In the genomic region with DNA sequence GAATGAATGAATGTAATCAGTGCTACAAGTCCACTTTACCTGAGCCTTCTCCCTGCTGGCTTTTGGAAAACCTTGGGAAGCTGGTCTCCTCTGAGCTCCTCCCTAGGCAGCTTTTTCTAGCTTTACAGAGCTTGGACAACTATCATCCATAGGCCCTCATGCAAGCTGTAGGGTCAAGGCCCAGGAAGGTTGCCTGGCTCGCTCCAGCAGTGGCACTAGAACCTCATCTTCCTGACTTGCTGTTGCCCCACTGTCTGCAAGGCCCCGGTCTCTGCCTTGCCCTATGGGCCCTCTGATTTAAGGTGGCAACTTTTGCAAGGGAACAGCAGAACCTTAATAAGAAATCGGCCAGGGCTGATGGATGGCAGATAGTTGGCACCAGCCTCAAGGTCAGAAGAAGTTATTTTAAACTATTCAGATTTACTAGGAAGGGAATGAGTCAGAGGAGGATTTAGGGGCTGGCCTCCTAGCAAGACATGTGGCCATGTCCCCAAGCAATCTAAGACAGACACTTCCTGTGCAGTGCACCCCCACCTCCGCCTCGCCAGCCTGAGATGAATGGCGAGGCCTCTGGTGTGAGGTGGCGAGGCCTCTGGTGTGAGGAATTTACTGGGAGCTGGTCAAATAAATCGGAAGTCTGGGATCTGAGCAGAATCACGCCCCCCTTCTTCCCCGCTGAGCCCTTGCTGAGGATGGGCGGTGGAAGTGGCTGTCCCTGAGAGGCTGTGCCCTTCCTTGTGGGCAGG, we compare ENCODE assay signal across 1 cellular context.
TF ChIP-seq lines count a peak whose summit lies in the region.

No MANE protein-coding gene starts in this region.

TF ChIP-seq in WTC11, 78 proteins besides CTCF, POLR2A, EP300 and RAD21 (continued from another document):
- TF ChIP-seq, protein P1, sequence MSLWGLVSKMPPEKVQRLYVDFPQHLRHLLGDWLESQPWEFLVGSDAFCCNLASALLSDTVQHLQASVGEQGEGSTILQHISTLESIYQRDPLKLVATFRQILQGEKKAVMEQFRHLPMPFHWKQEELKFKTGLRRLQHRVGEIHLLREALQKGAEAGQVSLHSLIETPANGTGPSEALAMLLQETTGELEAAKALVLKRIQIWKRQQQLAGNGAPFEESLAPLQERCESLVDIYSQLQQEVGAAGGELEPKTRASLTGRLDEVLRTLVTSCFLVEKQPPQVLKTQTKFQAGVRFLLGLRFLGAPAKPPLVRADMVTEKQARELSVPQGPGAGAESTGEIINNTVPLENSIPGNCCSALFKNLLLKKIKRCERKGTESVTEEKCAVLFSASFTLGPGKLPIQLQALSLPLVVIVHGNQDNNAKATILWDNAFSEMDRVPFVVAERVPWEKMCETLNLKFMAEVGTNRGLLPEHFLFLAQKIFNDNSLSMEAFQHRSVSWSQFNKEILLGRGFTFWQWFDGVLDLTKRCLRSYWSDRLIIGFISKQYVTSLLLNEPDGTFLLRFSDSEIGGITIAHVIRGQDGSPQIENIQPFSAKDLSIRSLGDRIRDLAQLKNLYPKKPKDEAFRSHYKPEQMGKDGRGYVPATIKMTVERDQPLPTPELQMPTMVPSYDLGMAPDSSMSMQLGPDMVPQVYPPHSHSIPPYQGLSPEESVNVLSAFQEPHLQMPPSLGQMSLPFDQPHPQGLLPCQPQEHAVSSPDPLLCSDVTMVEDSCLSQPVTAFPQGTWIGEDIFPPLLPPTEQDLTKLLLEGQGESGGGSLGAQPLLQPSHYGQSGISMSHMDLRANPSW (CRISPR knock-in tag; conservative IDR thresholded peaks at IDR 0.05; ENCODE audit: low read depth): no peak
- no peak for TF ChIP-seq TEAD1 (CRISPR knock-in tag; IDR thresholded peaks at IDR 0.05)
- no peak for TF ChIP-seq SOX15 (CRISPR knock-in tag; IDR thresholded peaks at IDR 0.05)
- TF ChIP-seq CREM (CRISPR knock-in tag; IDR thresholded peaks at IDR 0.05): no peak
- no peak for TF ChIP-seq ESRRA (CRISPR knock-in tag; IDR thresholded peaks at IDR 0.05; ENCODE audit: borderline replicate concordance)
- TF ChIP-seq, protein P2, sequence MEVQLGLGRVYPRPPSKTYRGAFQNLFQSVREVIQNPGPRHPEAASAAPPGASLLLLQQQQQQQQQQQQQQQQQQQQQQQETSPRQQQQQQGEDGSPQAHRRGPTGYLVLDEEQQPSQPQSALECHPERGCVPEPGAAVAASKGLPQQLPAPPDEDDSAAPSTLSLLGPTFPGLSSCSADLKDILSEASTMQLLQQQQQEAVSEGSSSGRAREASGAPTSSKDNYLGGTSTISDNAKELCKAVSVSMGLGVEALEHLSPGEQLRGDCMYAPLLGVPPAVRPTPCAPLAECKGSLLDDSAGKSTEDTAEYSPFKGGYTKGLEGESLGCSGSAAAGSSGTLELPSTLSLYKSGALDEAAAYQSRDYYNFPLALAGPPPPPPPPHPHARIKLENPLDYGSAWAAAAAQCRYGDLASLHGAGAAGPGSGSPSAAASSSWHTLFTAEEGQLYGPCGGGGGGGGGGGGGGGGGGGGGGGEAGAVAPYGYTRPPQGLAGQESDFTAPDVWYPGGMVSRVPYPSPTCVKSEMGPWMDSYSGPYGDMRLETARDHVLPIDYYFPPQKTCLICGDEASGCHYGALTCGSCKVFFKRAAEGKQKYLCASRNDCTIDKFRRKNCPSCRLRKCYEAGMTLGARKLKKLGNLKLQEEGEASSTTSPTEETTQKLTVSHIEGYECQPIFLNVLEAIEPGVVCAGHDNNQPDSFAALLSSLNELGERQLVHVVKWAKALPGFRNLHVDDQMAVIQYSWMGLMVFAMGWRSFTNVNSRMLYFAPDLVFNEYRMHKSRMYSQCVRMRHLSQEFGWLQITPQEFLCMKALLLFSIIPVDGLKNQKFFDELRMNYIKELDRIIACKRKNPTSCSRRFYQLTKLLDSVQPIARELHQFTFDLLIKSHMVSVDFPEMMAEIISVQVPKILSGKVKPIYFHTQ (CRISPR knock-in tag; IDR thresholded peaks at IDR 0.05): no peak
- TF ChIP-seq, protein P3, sequence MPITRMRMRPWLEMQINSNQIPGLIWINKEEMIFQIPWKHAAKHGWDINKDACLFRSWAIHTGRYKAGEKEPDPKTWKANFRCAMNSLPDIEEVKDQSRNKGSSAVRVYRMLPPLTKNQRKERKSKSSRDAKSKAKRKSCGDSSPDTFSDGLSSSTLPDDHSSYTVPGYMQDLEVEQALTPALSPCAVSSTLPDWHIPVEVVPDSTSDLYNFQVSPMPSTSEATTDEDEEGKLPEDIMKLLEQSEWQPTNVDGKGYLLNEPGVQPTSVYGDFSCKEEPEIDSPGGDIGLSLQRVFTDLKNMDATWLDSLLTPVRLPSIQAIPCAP (CRISPR knock-in tag; IDR thresholded peaks at IDR 0.05): no peak
- TF ChIP-seq, protein P4, sequence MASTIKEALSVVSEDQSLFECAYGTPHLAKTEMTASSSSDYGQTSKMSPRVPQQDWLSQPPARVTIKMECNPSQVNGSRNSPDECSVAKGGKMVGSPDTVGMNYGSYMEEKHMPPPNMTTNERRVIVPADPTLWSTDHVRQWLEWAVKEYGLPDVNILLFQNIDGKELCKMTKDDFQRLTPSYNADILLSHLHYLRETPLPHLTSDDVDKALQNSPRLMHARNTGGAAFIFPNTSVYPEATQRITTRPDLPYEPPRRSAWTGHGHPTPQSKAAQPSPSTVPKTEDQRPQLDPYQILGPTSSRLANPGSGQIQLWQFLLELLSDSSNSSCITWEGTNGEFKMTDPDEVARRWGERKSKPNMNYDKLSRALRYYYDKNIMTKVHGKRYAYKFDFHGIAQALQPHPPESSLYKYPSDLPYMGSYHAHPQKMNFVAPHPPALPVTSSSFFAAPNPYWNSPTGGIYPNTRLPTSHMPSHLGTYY (CRISPR knock-in tag; IDR thresholded peaks at IDR 0.05): no peak
- TF ChIP-seq, protein P5, sequence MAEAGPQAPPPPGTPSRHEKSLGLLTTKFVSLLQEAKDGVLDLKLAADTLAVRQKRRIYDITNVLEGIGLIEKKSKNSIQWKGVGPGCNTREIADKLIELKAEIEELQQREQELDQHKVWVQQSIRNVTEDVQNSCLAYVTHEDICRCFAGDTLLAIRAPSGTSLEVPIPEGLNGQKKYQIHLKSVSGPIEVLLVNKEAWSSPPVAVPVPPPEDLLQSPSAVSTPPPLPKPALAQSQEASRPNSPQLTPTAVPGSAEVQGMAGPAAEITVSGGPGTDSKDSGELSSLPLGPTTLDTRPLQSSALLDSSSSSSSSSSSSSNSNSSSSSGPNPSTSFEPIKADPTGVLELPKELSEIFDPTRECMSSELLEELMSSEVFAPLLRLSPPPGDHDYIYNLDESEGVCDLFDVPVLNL (CRISPR knock-in tag; IDR thresholded peaks at IDR 0.05; ENCODE audit: borderline replicate concordance, low read depth): no peak
- TF ChIP-seq ATF1 (CRISPR knock-in tag; IDR thresholded peaks at IDR 0.05): no peak
- TF ChIP-seq FOXP1 (CRISPR knock-in tag; IDR thresholded peaks at IDR 0.05; ENCODE audit: borderline replicate concordance): no peak
- TF ChIP-seq NFATC4 (CRISPR knock-in tag; IDR thresholded peaks at IDR 0.05): no peak
- TF ChIP-seq, protein P6, sequence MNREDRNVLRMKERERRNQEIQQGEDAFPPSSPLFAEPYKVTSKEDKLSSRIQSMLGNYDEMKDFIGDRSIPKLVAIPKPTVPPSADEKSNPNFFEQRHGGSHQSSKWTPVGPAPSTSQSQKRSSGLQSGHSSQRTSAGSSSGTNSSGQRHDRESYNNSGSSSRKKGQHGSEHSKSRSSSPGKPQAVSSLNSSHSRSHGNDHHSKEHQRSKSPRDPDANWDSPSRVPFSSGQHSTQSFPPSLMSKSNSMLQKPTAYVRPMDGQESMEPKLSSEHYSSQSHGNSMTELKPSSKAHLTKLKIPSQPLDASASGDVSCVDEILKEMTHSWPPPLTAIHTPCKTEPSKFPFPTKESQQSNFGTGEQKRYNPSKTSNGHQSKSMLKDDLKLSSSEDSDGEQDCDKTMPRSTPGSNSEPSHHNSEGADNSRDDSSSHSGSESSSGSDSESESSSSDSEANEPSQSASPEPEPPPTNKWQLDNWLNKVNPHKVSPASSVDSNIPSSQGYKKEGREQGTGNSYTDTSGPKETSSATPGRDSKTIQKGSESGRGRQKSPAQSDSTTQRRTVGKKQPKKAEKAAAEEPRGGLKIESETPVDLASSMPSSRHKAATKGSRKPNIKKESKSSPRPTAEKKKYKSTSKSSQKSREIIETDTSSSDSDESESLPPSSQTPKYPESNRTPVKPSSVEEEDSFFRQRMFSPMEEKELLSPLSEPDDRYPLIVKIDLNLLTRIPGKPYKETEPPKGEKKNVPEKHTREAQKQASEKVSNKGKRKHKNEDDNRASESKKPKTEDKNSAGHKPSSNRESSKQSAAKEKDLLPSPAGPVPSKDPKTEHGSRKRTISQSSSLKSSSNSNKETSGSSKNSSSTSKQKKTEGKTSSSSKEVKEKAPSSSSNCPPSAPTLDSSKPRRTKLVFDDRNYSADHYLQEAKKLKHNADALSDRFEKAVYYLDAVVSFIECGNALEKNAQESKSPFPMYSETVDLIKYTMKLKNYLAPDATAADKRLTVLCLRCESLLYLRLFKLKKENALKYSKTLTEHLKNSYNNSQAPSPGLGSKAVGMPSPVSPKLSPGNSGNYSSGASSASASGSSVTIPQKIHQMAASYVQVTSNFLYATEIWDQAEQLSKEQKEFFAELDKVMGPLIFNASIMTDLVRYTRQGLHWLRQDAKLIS (CRISPR knock-in tag; IDR thresholded peaks at IDR 0.05; ENCODE audit: borderline replicate concordance): no peak
- TF ChIP-seq, protein P7, sequence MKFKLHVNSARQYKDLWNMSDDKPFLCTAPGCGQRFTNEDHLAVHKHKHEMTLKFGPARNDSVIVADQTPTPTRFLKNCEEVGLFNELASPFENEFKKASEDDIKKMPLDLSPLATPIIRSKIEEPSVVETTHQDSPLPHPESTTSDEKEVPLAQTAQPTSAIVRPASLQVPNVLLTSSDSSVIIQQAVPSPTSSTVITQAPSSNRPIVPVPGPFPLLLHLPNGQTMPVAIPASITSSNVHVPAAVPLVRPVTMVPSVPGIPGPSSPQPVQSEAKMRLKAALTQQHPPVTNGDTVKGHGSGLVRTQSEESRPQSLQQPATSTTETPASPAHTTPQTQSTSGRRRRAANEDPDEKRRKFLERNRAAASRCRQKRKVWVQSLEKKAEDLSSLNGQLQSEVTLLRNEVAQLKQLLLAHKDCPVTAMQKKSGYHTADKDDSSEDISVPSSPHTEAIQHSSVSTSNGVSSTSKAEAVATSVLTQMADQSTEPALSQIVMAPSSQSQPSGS (CRISPR knock-in tag; IDR thresholded peaks at IDR 0.05; ENCODE audit: borderline replicate concordance, low read depth): no peak
- no peak for TF ChIP-seq SP1 (CRISPR knock-in tag; conservative IDR thresholded peaks at IDR 0.05)
- TF ChIP-seq, protein P8, sequence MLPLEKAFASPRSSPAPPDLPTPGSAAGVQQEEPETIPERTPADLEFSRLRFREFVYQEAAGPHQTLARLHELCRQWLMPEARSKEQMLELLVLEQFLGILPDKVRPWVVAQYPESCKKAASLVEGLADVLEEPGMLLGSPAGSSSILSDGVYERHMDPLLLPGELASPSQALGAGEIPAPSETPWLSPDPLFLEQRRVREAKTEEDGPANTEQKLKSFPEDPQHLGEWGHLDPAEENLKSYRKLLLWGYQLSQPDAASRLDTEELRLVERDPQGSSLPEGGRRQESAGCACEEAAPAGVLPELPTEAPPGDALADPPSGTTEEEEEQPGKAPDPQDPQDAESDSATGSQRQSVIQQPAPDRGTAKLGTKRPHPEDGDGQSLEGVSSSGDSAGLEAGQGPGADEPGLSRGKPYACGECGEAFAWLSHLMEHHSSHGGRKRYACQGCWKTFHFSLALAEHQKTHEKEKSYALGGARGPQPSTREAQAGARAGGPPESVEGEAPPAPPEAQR (CRISPR knock-in tag; IDR thresholded peaks at IDR 0.05): no peak
